ENCODE assay signal across 1 cellular context in genomic region chr19:18508585-18508984, GRCh38.
A peak's percentile ranks its signal among the peaks of the same experiment; 100 is the strongest.
TF ChIP-seq lines count a peak whose summit lies in the region.

No MANE protein-coding gene starts in this region.

TF ChIP-seq in K562, 482 proteins besides CTCF, POLR2A, EP300 and RAD21:
- TF ChIP-seq HNRNPK (IDR thresholded peaks at IDR 0.05; ENCODE audit: low read depth, low read length, poor library complexity, severe bottlenecking) (no peak), MECOM (CRISPR knock-in tag; IDR thresholded peaks at IDR 0.05) (no peak), ZBTB40 (IDR thresholded peaks at IDR 0.05) (peak; percentile 80), ZBTB40 (CRISPR knock-in tag; IDR thresholded peaks at IDR 0.05) (peak; percentile 46; the same call in 1 of the 2 replicates)
